Comparison of ENCODE assay signal across 10 cellular contexts in the genomic region with DNA sequence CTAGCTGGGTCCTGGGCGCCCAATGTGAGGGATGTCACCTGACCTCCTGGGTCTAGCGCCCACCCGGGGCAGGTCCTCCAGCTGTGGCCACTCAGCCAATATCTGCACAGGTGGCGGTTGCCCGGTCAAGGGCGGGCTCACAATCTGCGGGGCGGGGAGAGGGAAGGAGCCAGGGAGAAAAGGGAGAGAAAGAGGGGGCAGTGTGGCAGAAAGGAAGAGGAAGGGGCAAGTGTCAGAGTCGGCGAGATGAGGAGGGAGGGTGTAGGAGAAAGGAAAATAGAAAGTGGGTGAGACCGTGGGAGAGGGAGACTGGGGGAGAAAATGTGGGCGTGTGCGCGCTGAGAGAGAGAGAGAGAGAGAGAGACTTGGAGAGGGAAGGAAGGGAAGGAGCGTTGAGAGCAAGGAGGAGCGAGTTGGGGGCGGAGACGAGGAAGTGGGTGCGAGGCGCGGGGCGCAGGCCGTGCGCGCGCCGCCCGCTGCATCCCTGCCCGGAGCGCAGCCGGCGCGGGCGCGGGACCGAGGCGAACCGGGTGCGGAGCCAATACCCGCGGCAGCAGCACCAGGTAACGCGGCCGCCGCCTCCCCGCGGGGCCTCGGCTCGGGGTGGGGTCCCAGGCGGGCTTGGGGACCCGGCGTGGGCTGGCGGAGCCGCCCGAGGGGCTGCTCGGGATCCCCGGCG. TPM values are rescaled to one million over a fixed set of nuclear protein-coding genes. Genes with fewer than 3 reads are reported as not detected.
DNase-seq lines count a peak whose midpoint lies in the region; ATAC-seq lines count a peak whose summit lies in the region.
"Had no signal": no experiment of that assay in that cellular context is flagged by ENCODE, and none has a peak within 500 bp of the region (broad histone marks: within the 10 kb centered on the region; RNA-seq: fewer than 3 reads in every experiment).

Gene HRH2 (plus strand): TSS at position 479 of the 679 bp plus-strand sequence. CDS start 25,163 bp downstream, outside the sequence.

- intact Hi-C loops in activated CD4-positive, alpha-beta T cell treated with anti-CD3 and anti-CD28 coated beads for 36 hours (cut with DNase I, micrococcal nuclease) = loop anchor here in 1 of 2 experiments (1.0 kb wide), 2 partner anchors 123 to 179 kb away; partner anchors contain the start of gene SFXN1

- peak in 2 of 3 experiments; percentile 43 to 62 for DNase-seq in NCI-H1417 (lab: John Stamatoyannopoulos, UW)
- no peak for DNase-seq in NCI-H1417 treated with DMSO at 0.1 percent for 48 hours (lab: John Stamatoyannopoulos, UW)
- peak; percentile 76 for DNase-seq in activated CD4-positive, alpha-beta T cell treated with anti-CD3 and anti-CD28 coated beads for 36 hours

- H3K27me3 ChIP-seq in ectodermal cell (ENCODE audit: control insufficient read depth, insufficient read depth, low read length, poor library complexity, severe bottlenecking) = peaks cover 33% of the 10 kb centered on the region
- H3K27me3 ChIP-seq in muscle layer of colon (ENCODE audit: control insufficient read depth in 1 of 2, insufficient read depth in 2 of 2, low read length in 2 of 2) = peaks cover 8 to 13% of the 10 kb centered on the region in 2 donors

- H3K4me3 ChIP-seq in ectodermal cell (ENCODE audit: insufficient read depth, low read depth, low read length) (peak within 1 kb of the TSS; percentile 35), muscle layer of colon (ENCODE audit: low read depth in 1 of 2, low read length in 2 of 2) (peak within 1 kb of the TSS; percentile 39 to 41)

- H3K9me3 Mint-ChIP-seq in activated CD4-positive, alpha-beta T cell treated with anti-CD3 and anti-CD28 coated beads for 36 hours (ENCODE audit: low read depth) = no peaks in the 10 kb centered on the region

- H3K36me3 Mint-ChIP-seq in activated CD4-positive, alpha-beta T cell treated with anti-CD3 and anti-CD28 coated beads for 36 hours (ENCODE audit: low read depth) = peaks cover 23% of the 10 kb centered on the region

- H3K9me3 ChIP-seq in ectodermal cell (ENCODE audit: control insufficient read depth, low read length) (no peaks in the 10 kb centered on the region), muscle layer of colon (ENCODE audit: low read length) (no peaks in the 10 kb centered on the region)

- H3K4me3 Mint-ChIP-seq in activated CD4-positive, alpha-beta T cell treated with anti-CD3 and anti-CD28 coated beads for 36 hours = peak within 1 kb of the TSS; percentile 93

- ATAC-seq in activated CD4-positive, alpha-beta T cell treated with anti-CD3 and anti-CD28 coated beads for 36 hours = peak; percentile 46
- no peak for ATAC-seq in GM21360 (IDR thresholded peaks at IDR 0.05; ENCODE audit: unreplicated experiment)
- no peak for ATAC-seq in HG03159 (IDR thresholded peaks at IDR 0.05; ENCODE audit: unreplicated experiment)

- H3K4me1 Mint-ChIP-seq in activated CD4-positive, alpha-beta T cell treated with anti-CD3 and anti-CD28 coated beads for 36 hours = peaks cover 75% of the 10 kb centered on the region

- H3K27ac Mint-ChIP-seq in activated CD4-positive, alpha-beta T cell treated with anti-CD3 and anti-CD28 coated beads for 36 hours = peak within 1 kb of the TSS; percentile 94

- CTCF ChIA-PET in activated CD4-positive, alpha-beta T cell treated with anti-CD3 and anti-CD28 coated beads for 36 hours (lab: Charles Lee) = interaction anchor here (0.6 to 1.0 kb wide), 2 partner anchors 10 to 38 kb away, joined by 3 read pairs; no protein-coding TSS in a partner anchor

- no peaks in the 10 kb centered on the region for H3K4me1 ChIP-seq in ectodermal cell (ENCODE audit: control insufficient read depth, insufficient read depth, low read length)
- no peaks in the 10 kb centered on the region for H3K4me1 ChIP-seq in muscle layer of colon (ENCODE audit: insufficient read depth, low read length)

- H3K36me3 ChIP-seq in ectodermal cell (ENCODE audit: control insufficient read depth, insufficient read depth, low read length) = no peaks in the 10 kb centered on the region
- no peaks in the 10 kb centered on the region for H3K36me3 ChIP-seq in muscle layer of colon (ENCODE audit: insufficient read depth, low read length)

- H3K27me3 Mint-ChIP-seq in activated CD4-positive, alpha-beta T cell treated with anti-CD3 and anti-CD28 coated beads for 36 hours = no peaks in the 10 kb centered on the region

- no peak within 1 kb of the TSS for H3K27ac ChIP-seq in ectodermal cell (ENCODE audit: insufficient read depth, low read depth, low read length, poor library complexity, severe bottlenecking)
- no peak within 1 kb of the TSS for H3K27ac ChIP-seq in muscle layer of colon (ENCODE audit: low read depth, low read length)
- peak within 1 kb of the TSS; percentile 59 for H3K27ac ChIP-seq in temporal lobe (ENCODE audit: low read depth, low read length)
- H3K27ac ChIP-seq: VCaP had no signal

- no peak within 1 kb of the TSS for H3K9ac ChIP-seq in muscle layer of colon (ENCODE audit: low read length)

- 1 to 2% methylated on average over 58 of the region's 58 CpGs for WGBS in ectodermal cell, 2 experiments

- POLR2A ChIA-PET in activated CD4-positive, alpha-beta T cell treated with anti-CD3 and anti-CD28 coated beads for 36 hours (lab: Charles Lee) = no interaction called here

RNA-seq across cellular contexts. Expression of gene HRH2, which starts in this region (rescaled TPM):
- 10 to 100 TPM; 12.3 to 16.9 TPM for total RNA-seq in activated CD4-positive, alpha-beta T cell treated with anti-CD3 and anti-CD28 coated beads for 36 hours
- polyA plus RNA-seq in ectodermal cell (2013, experiment 1 of 4) = 0.31 TPM
- polyA plus RNA-seq in ectodermal cell (2013, experiment 2 of 4) = 0.46 TPM
- 0.48 TPM for polyA plus RNA-seq in ectodermal cell (2013, experiment 3 of 4)
- polyA plus RNA-seq in ectodermal cell (2013, experiment 4 of 4) = 0.57 TPM
- total RNA-seq in temporal lobe = 3.0 TPM
- polyA plus RNA-seq: AG04450 had no signal
